ENCODE assay signal across 2 cellular contexts in the genomic region with DNA sequence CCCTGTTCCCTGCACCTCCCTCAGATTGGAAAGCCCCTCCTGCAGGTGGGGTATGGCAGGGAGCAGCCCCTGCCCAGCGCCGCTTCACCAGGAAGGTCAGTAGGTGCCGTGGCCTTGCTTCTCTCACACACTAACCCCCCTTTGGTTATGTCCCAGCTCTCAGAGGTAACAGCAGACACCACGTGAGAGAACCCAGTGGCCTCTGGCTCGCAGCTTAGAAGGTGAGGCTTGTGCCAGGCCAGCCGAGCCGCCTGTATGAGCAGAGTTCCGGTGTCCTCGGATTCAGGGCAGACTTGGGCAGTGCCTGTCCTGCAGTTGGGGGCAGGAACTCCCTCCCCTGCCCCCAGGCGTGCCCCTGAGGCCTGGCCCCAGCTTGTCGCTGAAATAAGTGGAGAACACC.
TF ChIP-seq lines count a peak whose summit lies in the region.

No MANE protein-coding gene starts in this region.

TF ChIP-seq in HepG2, 621 proteins besides CTCF, POLR2A, EP300 and RAD21:
- TF ChIP-seq MED13 (CRISPR knock-in tag; IDR thresholded peaks at IDR 0.05), result no peak

TF ChIP-seq in K562, 482 proteins besides CTCF, POLR2A, EP300 and RAD21:
- TF ChIP-seq POLR2G (IDR thresholded peaks at IDR 0.05; ENCODE audit: low read depth, low read length) (0 out of 2 replicates have a peak, but pooled peaks have one; percentile 28), GABPB2 (CRISPR knock-in tag; conservative IDR thresholded peaks at IDR 0.05) (no peak)
TF ChIP-seq in K562: peak in this region for 1.
